10 cellular contexts compared by ENCODE assay signal in the genomic region with DNA sequence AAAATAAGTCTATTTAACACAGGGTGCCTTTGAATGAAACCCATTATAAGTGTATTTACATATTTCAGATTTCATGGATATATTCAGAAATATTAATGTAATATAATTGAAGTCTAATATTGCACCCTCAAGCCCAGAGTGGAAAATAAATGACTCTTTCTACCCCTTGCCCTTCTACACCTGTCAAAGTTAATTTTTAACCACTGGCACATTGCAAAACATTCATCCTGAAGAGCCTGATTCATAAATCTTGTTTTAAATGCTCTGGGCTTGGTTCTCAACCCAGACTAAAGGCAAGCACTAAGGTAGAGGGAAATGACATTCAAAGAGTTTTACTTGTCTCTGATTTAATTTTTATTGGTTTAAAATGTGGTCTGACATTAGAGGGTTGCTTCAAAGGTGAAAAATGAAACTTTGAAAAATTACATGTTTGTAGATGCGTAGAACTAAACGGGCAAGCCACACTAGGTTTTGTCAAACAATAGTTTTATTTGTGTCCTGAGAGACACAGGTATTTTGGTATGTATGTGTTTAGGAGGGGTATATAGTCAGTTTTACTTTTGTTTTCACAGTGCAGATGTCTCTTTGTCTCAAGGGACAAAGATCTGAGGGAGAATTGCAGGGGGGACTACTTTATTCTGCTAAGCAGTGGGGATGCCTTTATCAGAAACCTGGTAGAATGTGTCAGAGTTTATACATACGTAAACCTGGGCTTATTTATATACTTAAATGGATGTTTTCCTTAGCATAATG.
A peak's percentile ranks its signal among the peaks of the same experiment; 100 is the strongest.
DNase-seq lines count a peak whose midpoint lies in the region; ATAC-seq, FAIRE-seq and TF ChIP-seq lines count a peak whose summit lies in the region.
"Had no signal": no experiment of that assay in that cellular context is flagged by ENCODE, and none has a peak within 500 bp of the region (broad histone marks: within the 10 kb centered on the region; RNA-seq: fewer than 3 reads in every experiment).

No MANE protein-coding gene starts in this region.

- peaks cover 95% of the 10 kb centered on the region for H3K4me1 Mint-ChIP-seq in activated T-helper 1 cell treated with anti-CD3 and anti-CD28 coated beads, Interleukin-12 subunit alpha, Interleukin-12 subunit beta, Interleukin-2, Interleukin-4 antibody, amounts not matched to agents 30 ng/mL and 10 ng/mL and 1 ng/mL, durations not matched to agents 14 hours and 24 hours and 36 hours (ENCODE audit: low read depth)
- H3K4me1 Mint-ChIP-seq in neural crest cell (peaks cover 48% of the 10 kb centered on the region), chondrocyte (ENCODE audit: low read depth) (peaks cover 57% of the 10 kb centered on the region), WTC11 (peaks cover 47% of the 10 kb centered on the region)

- CTCF ChIA-PET in WTC11 (lab: Charles Lee), result no interaction called here

- H3K9me3 Mint-ChIP-seq in activated T-helper 1 cell treated with anti-CD3 and anti-CD28 coated beads, Interleukin-12 subunit alpha, Interleukin-12 subunit beta, Interleukin-2, Interleukin-4 antibody, amounts not matched to agents 30 ng/mL and 10 ng/mL and 1 ng/mL, durations not matched to agents 14 hours and 24 hours and 36 hours, result no peaks in the 10 kb centered on the region
- H3K9me3 Mint-ChIP-seq in neural crest cell, result no peaks in the 10 kb centered on the region
- no peaks in the 10 kb centered on the region for H3K9me3 Mint-ChIP-seq in chondrocyte (ENCODE audit: low read depth)
- no peaks in the 10 kb centered on the region for H3K9me3 Mint-ChIP-seq in WTC11

- peak; percentile 63 for FAIRE-seq in GM18507 (lab: Jason Lieb, UNC)

- DNase-seq in GM18507 (ENCODE audit: extremely low spot score, insufficient read length, low read depth), result no peak
- no peak for DNase-seq in activated T-helper 1 cell treated with anti-CD3 and anti-CD28 coated beads, Interleukin-12 subunit alpha, Interleukin-12 subunit beta, Interleukin-2, Interleukin-4 antibody, amounts not matched to agents 30 ng/mL and 10 ng/mL and 1 ng/mL, durations not matched to agents 14 hours and 24 hours and 36 hours (ENCODE audit: low spot score)
- no peak for DNase-seq in neural crest cell (ENCODE audit: low read depth, low spot score)
- DNase-seq in nucleus accumbens (lab: John Stamatoyannopoulos, UW), result no peak
- no peak for DNase-seq in chondrocyte (ENCODE audit: low spot score)
- no peak for DNase-seq in C1 segment of cervical spinal cord (lab: John Stamatoyannopoulos, UW)
- DNase-seq in WTC11 (ENCODE audit: low spot score), result no peak
- DNase-seq: NCI-H187; stimulated activated CD4-positive, alpha-beta T cell treated with anti-CD3 and anti-CD28 coated beads, Interleukin-4, amount 100 ng/mL, for 24 hours had no signal

- H3K27ac Mint-ChIP-seq in activated T-helper 1 cell treated with anti-CD3 and anti-CD28 coated beads, Interleukin-12 subunit alpha, Interleukin-12 subunit beta, Interleukin-2, Interleukin-4 antibody, amounts not matched to agents 30 ng/mL and 10 ng/mL and 1 ng/mL, durations not matched to agents 14 hours and 24 hours and 36 hours, result peak overlapping the region; percentile 59
- peak overlapping the region; percentile 83 for H3K27ac Mint-ChIP-seq in neural crest cell (ENCODE audit: unreplicated experiment)
- H3K27ac Mint-ChIP-seq in chondrocyte (ENCODE audit: unreplicated experiment), result no peak overlapping the region
- no peak overlapping the region for H3K27ac Mint-ChIP-seq in WTC11

- POLR2A ChIA-PET in WTC11 (lab: Charles Lee), result no interaction called here

- TF ChIP-seq CTCF in neural crest cell (conservative IDR thresholded peaks at IDR 0.05) (no peak), chondrocyte (IDR thresholded peaks at IDR 0.05) (no peak), WTC11 (IDR thresholded peaks at IDR 0.05) (no peak)

- peaks cover 20% of the 10 kb centered on the region for H3K36me3 Mint-ChIP-seq in activated T-helper 1 cell treated with anti-CD3 and anti-CD28 coated beads, Interleukin-12 subunit alpha, Interleukin-12 subunit beta, Interleukin-2, Interleukin-4 antibody, amounts not matched to agents 30 ng/mL and 10 ng/mL and 1 ng/mL, durations not matched to agents 14 hours and 24 hours and 36 hours (ENCODE audit: low read depth)
- peaks cover 3% of the 10 kb centered on the region for H3K36me3 Mint-ChIP-seq in neural crest cell (ENCODE audit: low read depth)
- peaks cover 12% of the 10 kb centered on the region for H3K36me3 Mint-ChIP-seq in chondrocyte (ENCODE audit: low read depth)
- H3K36me3 Mint-ChIP-seq in WTC11, result peaks cover 7% of the 10 kb centered on the region; the same call in 1 of the 2 replicates

- no peaks in the 10 kb centered on the region for H3K27me3 Mint-ChIP-seq in activated T-helper 1 cell treated with anti-CD3 and anti-CD28 coated beads, Interleukin-12 subunit alpha, Interleukin-12 subunit beta, Interleukin-2, Interleukin-4 antibody, amounts not matched to agents 30 ng/mL and 10 ng/mL and 1 ng/mL, durations not matched to agents 14 hours and 24 hours and 36 hours (ENCODE audit: insufficient read depth)
- H3K27me3 Mint-ChIP-seq in neural crest cell (ENCODE audit: low read depth) (no peaks in the 10 kb centered on the region), chondrocyte (ENCODE audit: low read depth) (no peaks in the 10 kb centered on the region), WTC11 (ENCODE audit: low read depth) (no peaks in the 10 kb centered on the region)

- no peak overlapping the region for H3K4me3 Mint-ChIP-seq in activated T-helper 1 cell treated with anti-CD3 and anti-CD28 coated beads, Interleukin-12 subunit alpha, Interleukin-12 subunit beta, Interleukin-2, Interleukin-4 antibody, amounts not matched to agents 30 ng/mL and 10 ng/mL and 1 ng/mL, durations not matched to agents 14 hours and 24 hours and 36 hours
- H3K4me3 Mint-ChIP-seq in neural crest cell, result no peak overlapping the region
- H3K4me3 Mint-ChIP-seq in chondrocyte (ENCODE audit: unreplicated experiment), result no peak overlapping the region
- H3K4me3 Mint-ChIP-seq in WTC11, result no peak overlapping the region

- intact Hi-C loops in activated T-helper 1 cell treated with anti-CD3 and anti-CD28 coated beads, Interleukin-12 subunit alpha, Interleukin-12 subunit beta, Interleukin-2, Interleukin-4 antibody, amounts not matched to agents 30 ng/mL and 10 ng/mL and 1 ng/mL, durations not matched to agents 14 hours and 24 hours and 36 hours (cut with micrococcal nuclease), result loop anchor here (5.0 kb wide), 4 partner anchors 82 to 677 kb away; no protein-coding TSS in a partner anchor

- ATAC-seq in HG02571 (IDR thresholded peaks at IDR 0.05; ENCODE audit: unreplicated experiment) (peak; percentile 31), WTC11 (no peak)

TF ChIP-seq in WTC11, 78 proteins besides CTCF, POLR2A, EP300 and RAD21 (continues in another document):
- TF ChIP-seq CBFB (CRISPR knock-in tag; IDR thresholded peaks at IDR 0.05; ENCODE audit: low read depth) (no peak), TCF7 (CRISPR knock-in tag; IDR thresholded peaks at IDR 0.05; ENCODE audit: low read depth) (no peak), NFYB (CRISPR knock-in tag; conservative IDR thresholded peaks at IDR 0.05; ENCODE audit: low read depth) (no peak), JUN (CRISPR knock-in tag; IDR thresholded peaks at IDR 0.05) (no peak), KAT7 (CRISPR knock-in tag; IDR thresholded peaks at IDR 0.05; ENCODE audit: borderline replicate concordance) (no peak), TEAD4 (CRISPR knock-in tag; IDR thresholded peaks at IDR 0.05) (no peak), GRHL2 (CRISPR knock-in tag; IDR thresholded peaks at IDR 0.05; ENCODE audit: insufficient replicate concordance, severe bottlenecking) (no peak), ETV6 (CRISPR knock-in tag; IDR thresholded peaks at IDR 0.05) (no peak)
- TF ChIP-seq, protein P1, sequence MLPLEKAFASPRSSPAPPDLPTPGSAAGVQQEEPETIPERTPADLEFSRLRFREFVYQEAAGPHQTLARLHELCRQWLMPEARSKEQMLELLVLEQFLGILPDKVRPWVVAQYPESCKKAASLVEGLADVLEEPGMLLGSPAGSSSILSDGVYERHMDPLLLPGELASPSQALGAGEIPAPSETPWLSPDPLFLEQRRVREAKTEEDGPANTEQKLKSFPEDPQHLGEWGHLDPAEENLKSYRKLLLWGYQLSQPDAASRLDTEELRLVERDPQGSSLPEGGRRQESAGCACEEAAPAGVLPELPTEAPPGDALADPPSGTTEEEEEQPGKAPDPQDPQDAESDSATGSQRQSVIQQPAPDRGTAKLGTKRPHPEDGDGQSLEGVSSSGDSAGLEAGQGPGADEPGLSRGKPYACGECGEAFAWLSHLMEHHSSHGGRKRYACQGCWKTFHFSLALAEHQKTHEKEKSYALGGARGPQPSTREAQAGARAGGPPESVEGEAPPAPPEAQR (CRISPR knock-in tag; IDR thresholded peaks at IDR 0.05), result no peak
- TF ChIP-seq, protein P2, sequence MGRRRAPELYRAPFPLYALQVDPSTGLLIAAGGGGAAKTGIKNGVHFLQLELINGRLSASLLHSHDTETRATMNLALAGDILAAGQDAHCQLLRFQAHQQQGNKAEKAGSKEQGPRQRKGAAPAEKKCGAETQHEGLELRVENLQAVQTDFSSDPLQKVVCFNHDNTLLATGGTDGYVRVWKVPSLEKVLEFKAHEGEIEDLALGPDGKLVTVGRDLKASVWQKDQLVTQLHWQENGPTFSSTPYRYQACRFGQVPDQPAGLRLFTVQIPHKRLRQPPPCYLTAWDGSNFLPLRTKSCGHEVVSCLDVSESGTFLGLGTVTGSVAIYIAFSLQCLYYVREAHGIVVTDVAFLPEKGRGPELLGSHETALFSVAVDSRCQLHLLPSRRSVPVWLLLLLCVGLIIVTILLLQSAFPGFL (CRISPR knock-in tag; IDR thresholded peaks at IDR 0.05; ENCODE audit: borderline replicate concordance), result no peak

Comparison
In these comparisons a context has a peak if more than half of its experiments do, and no peak if none do; other contexts are left out.
1. H3K27ac Mint-ChIP-seq: peak in activated T-helper 1 cell treated with anti-CD3 and anti-CD28 coated beads, Interleukin-12 subunit alpha, Interleukin-12 subunit beta, Interleukin-2, Interleukin-4 antibody, amounts not matched to agents 30 ng/mL and 10 ng/mL and 1 ng/mL, durations not matched to agents 14 hours and 24 hours and 36 hours (single experiment) and neural crest cell (single experiment); none in chondrocyte (single experiment) and WTC11 (single experiment).